Comparison of ENCODE assay signal across 8 cellular contexts in the genomic region with DNA sequence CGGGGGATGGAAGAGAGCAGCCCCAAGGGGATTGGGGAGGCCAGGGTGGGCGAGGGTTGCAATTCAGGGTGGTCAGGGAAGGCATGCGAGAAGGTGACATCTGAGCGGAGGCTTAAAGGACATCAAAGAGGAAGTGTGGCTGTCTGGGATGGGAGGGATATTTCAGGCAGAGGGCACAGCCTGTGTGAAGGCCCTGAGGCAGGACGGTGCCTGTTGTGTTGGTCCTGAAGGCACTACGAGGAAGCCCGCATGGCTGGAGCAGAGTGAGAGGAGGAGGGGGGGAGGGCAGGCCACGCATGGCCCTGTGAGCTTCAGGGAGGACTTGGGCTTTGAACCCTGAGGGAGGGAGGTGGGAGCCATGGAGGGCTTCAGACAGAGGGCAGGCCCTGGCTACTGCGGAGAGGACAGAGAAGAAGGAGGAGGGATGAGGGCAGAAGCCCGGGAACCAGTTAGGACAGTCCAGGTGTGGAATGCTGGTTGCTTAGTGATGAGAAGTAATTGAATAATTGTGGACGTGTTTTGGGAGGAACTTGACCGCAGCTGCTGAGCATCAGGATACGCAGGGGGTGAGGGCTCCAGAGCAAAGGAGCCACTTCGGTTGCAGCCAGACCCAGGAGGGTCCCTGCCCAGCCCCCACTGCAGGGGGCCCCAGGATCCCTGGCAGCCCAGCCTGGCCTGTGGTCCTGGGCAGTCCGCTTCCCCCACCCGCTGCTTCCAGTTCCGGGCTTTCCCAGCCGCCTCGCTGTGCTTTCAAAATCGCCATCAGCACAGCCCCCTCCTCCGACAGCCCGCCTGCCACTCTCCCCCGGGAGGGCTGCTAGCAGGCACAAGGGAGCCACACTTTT. TPM values are rescaled to one million over a fixed set of nuclear protein-coding genes. Genes with fewer than 3 reads are reported as not detected.
DNase-seq lines count a peak whose midpoint lies in the region; ATAC-seq, FAIRE-seq and TF ChIP-seq lines count a peak whose summit lies in the region.

No MANE protein-coding gene starts in this region.

- H3K36me3 ChIP-seq in duodenal mucosa (ENCODE audit: control insufficient read depth in 1 of 2, insufficient read depth in 2 of 2, low read length in 2 of 2) (no peaks in the 10 kb centered on the region), upper lobe of left lung (no peaks in the 10 kb centered on the region)

- H3K9me3 Mint-ChIP-seq in activated CD4-positive, alpha-beta T cell treated with anti-CD3 and anti-CD28 coated beads for 36 hours (ENCODE audit: low read depth): no peaks in the 10 kb centered on the region

- POLR2A ChIA-PET in activated CD4-positive, alpha-beta T cell treated with anti-CD3 and anti-CD28 coated beads for 36 hours (lab: Charles Lee): no interaction called here

- H3K9ac ChIP-seq in duodenal mucosa (ENCODE audit: low read depth in 1 of 2, low read length in 2 of 2): no peak overlapping the region

- H3K27me3 ChIP-seq in duodenal mucosa (ENCODE audit: control insufficient read depth in 1 of 2, insufficient read depth in 2 of 2, low read length in 2 of 2) (peaks cover 12 to 13% of the 10 kb centered on the region in 2 donors), upper lobe of left lung (no peaks in the 10 kb centered on the region)

- no peak for TF ChIP-seq CTCF in upper lobe of left lung (IDR thresholded peaks at IDR 0.05)

- TF ChIP-seq EP300 in upper lobe of left lung (IDR thresholded peaks at IDR 0.05): peak in 1 of 4 donors; percentile 77

- no peak overlapping the region for H3K27ac Mint-ChIP-seq in activated CD4-positive, alpha-beta T cell treated with anti-CD3 and anti-CD28 coated beads for 36 hours

- DNase-seq in GM12891 (ENCODE audit: insufficient read length, low spot score) (no peak), NCI-H510A (lab: John Stamatoyannopoulos, UW) (peak; percentile 51), lung microvascular endothelial cell (ENCODE audit: low read depth in 2 of 2) (peak; percentile 58 to 68), upper lobe of left lung (peak in 1 of 2 donors; percentile 66), COLO829 (ENCODE audit: low spot score) (no peak), T-helper 9 cell (no peak)
- no peak for DNase-seq in activated CD4-positive, alpha-beta T cell treated with anti-CD3 and anti-CD28 coated beads for 36 hours

- ATAC-seq in upper lobe of left lung (ENCODE audit: low FRiP score in 2 of 2): peak; percentile 42 to 62
- ATAC-seq in activated CD4-positive, alpha-beta T cell treated with anti-CD3 and anti-CD28 coated beads for 36 hours: no peak

- intact Hi-C loops in activated CD4-positive, alpha-beta T cell treated with anti-CD3 and anti-CD28 coated beads for 36 hours (cut with DNase I, micrococcal nuclease): no loop called here

- H3K36me3 Mint-ChIP-seq in activated CD4-positive, alpha-beta T cell treated with anti-CD3 and anti-CD28 coated beads for 36 hours (ENCODE audit: low read depth): no peaks in the 10 kb centered on the region

- CTCF ChIA-PET in activated CD4-positive, alpha-beta T cell treated with anti-CD3 and anti-CD28 coated beads for 36 hours (lab: Charles Lee): no interaction called here

- H3K4me1 Mint-ChIP-seq in activated CD4-positive, alpha-beta T cell treated with anti-CD3 and anti-CD28 coated beads for 36 hours: no peaks in the 10 kb centered on the region

- peak overlapping the region; percentile 62 for H3K27ac ChIP-seq in duodenal mucosa (ENCODE audit: low read depth, low read length)
- H3K27ac ChIP-seq in upper lobe of left lung: peak overlapping the region; percentile 68 to 90 (median 86)

- H3K4me3 Mint-ChIP-seq in activated CD4-positive, alpha-beta T cell treated with anti-CD3 and anti-CD28 coated beads for 36 hours: no peak overlapping the region

- TF ChIP-seq POLR2A in GM12891 (IDR thresholded peaks at IDR 0.05; ENCODE audit: low read depth, low read length): no peak
- TF ChIP-seq POLR2A in upper lobe of left lung (IDR thresholded peaks at IDR 0.05): no peak

- H3K4me1 ChIP-seq in duodenal mucosa (ENCODE audit: control insufficient read depth in 1 of 2, insufficient read depth in 2 of 2, low read length in 2 of 2): peaks cover 6 to 13% of the 10 kb centered on the region in 2 donors
- peaks cover 25 to 40% (median 35%) of the 10 kb centered on the region in 4 donors for H3K4me1 ChIP-seq in upper lobe of left lung

- no peaks in the 10 kb centered on the region for H3K9me3 ChIP-seq in duodenal mucosa (ENCODE audit: control insufficient read depth in 1 of 2, low read length in 2 of 2)
- H3K9me3 ChIP-seq in upper lobe of left lung: no peaks in the 10 kb centered on the region

- WGBS in upper lobe of left lung, 2 donors: 11 to 15% methylated on average over 14 to 23 of the region's 23 CpGs

- H3K4me3 ChIP-seq in duodenal mucosa (ENCODE audit: low read depth in 1 of 2, low read length in 2 of 2) (peak overlapping the region; percentile 20 to 53), upper lobe of left lung (peak overlapping the region in 3 of 4 donors; percentile 35 to 46 (median 44))

- peaks cover 15% of the 10 kb centered on the region for H3K27me3 Mint-ChIP-seq in activated CD4-positive, alpha-beta T cell treated with anti-CD3 and anti-CD28 coated beads for 36 hours

- peak; percentile 28 for FAIRE-seq in GM12891 (lab: Jason Lieb, UNC)

TF ChIP-seq in GM12891, 5 proteins besides CTCF, POLR2A, EP300 and RAD21:
- TF ChIP-seq SPI1 (IDR thresholded peaks at IDR 0.05; ENCODE audit: low read depth, low read length) (peak; percentile 55; the same call in 1 of the 2 replicates), PAX5 (IDR thresholded peaks at IDR 0.05; ENCODE audit: insufficient read depth, low read length, severe bottlenecking) (no peak)

RNA-seq across cellular contexts. Expression of a gene that starts 6.2 kb away (rescaled TPM):
- polyA plus RNA-seq in GM12891 (2012; ENCODE audit: low read depth, missing spikeins): 10.3 TPM
- 0.99 and 1.1 TPM in 2 replicates for total RNA-seq in lung microvascular endothelial cell
- total RNA-seq in upper lobe of left lung: 10 to 100 TPM in 2 of 6 donors, 1 to 10 TPM in 4; 4.1 to 49.2 (median 5.4) TPM
- total RNA-seq in activated CD4-positive, alpha-beta T cell treated with anti-CD3 and anti-CD28 coated beads for 36 hours: 1 to 10 TPM; 2.6 to 3.5 TPM

RNA-seq across cellular contexts. Expression of a gene that starts 38.8 kb away (rescaled TPM):
- polyA plus RNA-seq in GM12891 (2012; ENCODE audit: low read depth, missing spikeins): 1.6 TPM
- total RNA-seq in lung microvascular endothelial cell (3.3 and 3.4 TPM in 2 replicates), upper lobe of left lung (1 to 10 TPM; 3.1 to 7.3 (median 4.6) TPM)
- 1 to 10 TPM; 4.3 to 4.8 TPM for total RNA-seq in activated CD4-positive, alpha-beta T cell treated with anti-CD3 and anti-CD28 coated beads for 36 hours

RNA-seq across cellular contexts. Expression of a gene that starts 45.5 kb away (rescaled TPM):
- polyA plus RNA-seq in GM12891 (2012; ENCODE audit: low read depth, missing spikeins): 0.06 TPM
- total RNA-seq in lung microvascular endothelial cell (7.2 and 17.5 TPM in 2 replicates), upper lobe of left lung (100 to 1,000 TPM in 1 of 6 donors, 10 to 100 TPM in 5; 35.0 to 115 (median 56.0) TPM)
- 1 to 10 TPM; 4.7 to 6.3 TPM for total RNA-seq in activated CD4-positive, alpha-beta T cell treated with anti-CD3 and anti-CD28 coated beads for 36 hours

Comparison
In these comparisons a context has a peak if more than half of its experiments do, and no peak if none do; other contexts are left out.
1. DNase-seq: peak in NCI-H510A (single experiment) and lung microvascular endothelial cell (2 of 2); none in GM12891 (single experiment), COLO829 (single experiment), activated CD4-positive, alpha-beta T cell treated with anti-CD3 and anti-CD28 coated beads for 36 hours (single experiment) and T-helper 9 cell (single experiment).